33 cellular contexts compared by ENCODE assay signal in the genomic region with DNA sequence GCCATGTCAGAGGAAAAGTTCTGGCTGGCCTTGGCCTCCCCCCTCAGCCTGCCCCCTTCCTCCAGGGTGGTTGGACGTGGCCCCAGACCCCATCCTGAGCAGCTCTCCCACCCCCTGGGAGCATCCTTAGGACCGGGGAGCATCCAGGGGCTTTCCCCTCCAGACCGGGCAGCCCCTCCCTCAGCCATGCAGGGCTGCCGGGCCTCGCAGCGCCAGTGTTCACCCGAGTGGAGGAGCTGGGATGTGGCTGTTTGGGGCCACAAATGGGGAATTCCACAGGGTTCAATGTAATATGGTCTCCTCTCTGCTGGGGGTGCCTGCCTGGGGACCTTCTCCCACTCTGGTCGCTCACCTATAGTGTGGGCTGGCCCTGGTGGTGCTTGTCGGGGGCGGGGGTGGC. TPM values are rescaled to one million over a fixed set of nuclear protein-coding genes. Genes with fewer than 3 reads are reported as not detected.
A peak's percentile ranks its signal among the peaks of the same experiment; 100 is the strongest.
DNase-seq lines count a peak whose midpoint lies in the region; ATAC-seq, FAIRE-seq and TF ChIP-seq lines count a peak whose summit lies in the region.
"Had no signal": no experiment of that assay in that cellular context is flagged by ENCODE, and none has a peak within 500 bp of the region (broad histone marks: within the 10 kb centered on the region; RNA-seq: fewer than 3 reads in every experiment).

No MANE protein-coding gene starts in this region.

- H3K4me1 Mint-ChIP-seq in activated CD4-positive, alpha-beta T cell treated with anti-CD3 and anti-CD28 coated beads, Interleukin-2, amount 10 ng/mL, durations not matched to agents 24 days and 14 days, result peaks cover 22% of the 10 kb centered on the region
- peaks cover 27% of the 10 kb centered on the region for H3K4me1 Mint-ChIP-seq in activated CD8-positive, alpha-beta T cell treated with anti-CD3 and anti-CD28 coated beads for 36 hours (ENCODE audit: low read depth)
- peaks cover 13 to 59% (median 39%) of the 10 kb centered on the region in 4 donors for H3K4me1 Mint-ChIP-seq in naive thymus-derived CD8-positive, alpha-beta T cell
- H3K4me1 Mint-ChIP-seq in activated CD4-positive, alpha-beta T cell treated with anti-CD3 and anti-CD28 coated beads, Interleukin-2, amount 10 ng/mL, durations not matched to agents 7 days and 5 days, result peaks cover 40% of the 10 kb centered on the region

- intact Hi-C loops in activated CD4-positive, alpha-beta T cell treated with anti-CD3 and anti-CD28 coated beads, Interleukin-2, amount 10 ng/mL, durations not matched to agents 24 days and 14 days (cut with micrococcal nuclease), result loop anchor here (5.0 kb wide), 2 partner anchors 42 to 283 kb away; a partner anchor contains a TSS
- intact Hi-C loops in activated CD8-positive, alpha-beta T cell treated with anti-CD3 and anti-CD28 coated beads for 36 hours (cut with micrococcal nuclease), result no loop called here
- intact Hi-C loops in lower lobe of right lung (cut with DNase I), result no loop called here

- H3K36me3 ChIP-seq in lower lobe of right lung, result no peaks in the 10 kb centered on the region
- H3K36me3 ChIP-seq: HAP-1, neural progenitor cell had no signal

- no peak for TF ChIP-seq POLR2A in GM12891 (IDR thresholded peaks at IDR 0.05; ENCODE audit: low read depth, low read length)

- H3K27ac ChIP-seq in lower lobe of right lung, result no peak overlapping the region
- H3K27ac ChIP-seq: hepatocyte, neural progenitor cell, SK-N-MC had no signal

- no peaks in the 10 kb centered on the region for H3K36me3 Mint-ChIP-seq in activated CD4-positive, alpha-beta T cell treated with anti-CD3 and anti-CD28 coated beads, Interleukin-2, amount 10 ng/mL, durations not matched to agents 24 days and 14 days (ENCODE audit: low read depth)
- peaks cover 4% of the 10 kb centered on the region for H3K36me3 Mint-ChIP-seq in activated CD8-positive, alpha-beta T cell treated with anti-CD3 and anti-CD28 coated beads for 36 hours (ENCODE audit: low read depth)
- no peaks in the 10 kb centered on the region for H3K36me3 Mint-ChIP-seq in naive thymus-derived CD8-positive, alpha-beta T cell
- no peaks in the 10 kb centered on the region for H3K36me3 Mint-ChIP-seq in activated CD4-positive, alpha-beta T cell treated with anti-CD3 and anti-CD28 coated beads, Interleukin-2, amount 10 ng/mL, durations not matched to agents 7 days and 5 days (ENCODE audit: low read depth)
- H3K36me3 Mint-ChIP-seq: immature natural killer cell, neural progenitor cell, type B pancreatic cell had no signal

- H3K9me3 Mint-ChIP-seq in activated CD4-positive, alpha-beta T cell treated with anti-CD3 and anti-CD28 coated beads, Interleukin-2, amount 10 ng/mL, durations not matched to agents 24 days and 14 days, result no peaks in the 10 kb centered on the region
- no peaks in the 10 kb centered on the region for H3K9me3 Mint-ChIP-seq in activated CD8-positive, alpha-beta T cell treated with anti-CD3 and anti-CD28 coated beads for 36 hours
- no peaks in the 10 kb centered on the region for H3K9me3 Mint-ChIP-seq in naive thymus-derived CD8-positive, alpha-beta T cell
- no peaks in the 10 kb centered on the region for H3K9me3 Mint-ChIP-seq in activated CD4-positive, alpha-beta T cell treated with anti-CD3 and anti-CD28 coated beads, Interleukin-2, amount 10 ng/mL, durations not matched to agents 7 days and 5 days
- H3K9me3 Mint-ChIP-seq: neural progenitor cell, type B pancreatic cell had no signal

- no peak for ATAC-seq in activated CD8-positive, alpha-beta T cell treated with anti-CD3 and anti-CD28 coated beads for 36 hours
- no peak for ATAC-seq in naive thymus-derived CD8-positive, alpha-beta T cell
- ATAC-seq in left lobe of liver (no peak), lower lobe of right lung (no peak)
- ATAC-seq: esophagus mucosa, mucosa of descending colon had no signal

- POLR2A ChIA-PET in activated CD8-positive, alpha-beta T cell treated with anti-CD3 and anti-CD28 coated beads for 36 hours (lab: Charles Lee), result interaction anchor here (0.6 kb wide), 1 partner anchor 43 kb away, joined by 3 read pairs; no protein-coding TSS in a partner anchor
- POLR2A ChIA-PET in naive thymus-derived CD8-positive, alpha-beta T cell (lab: Charles Lee), result no interaction called here
- POLR2A ChIA-PET in activated CD4-positive, alpha-beta T cell treated with anti-CD3 and anti-CD28 coated beads, Interleukin-2, amount 10 ng/mL, durations not matched to agents 7 days and 5 days (lab: Charles Lee), result no interaction called here

- H3K4me3 Mint-ChIP-seq in activated CD4-positive, alpha-beta T cell treated with anti-CD3 and anti-CD28 coated beads, Interleukin-2, amount 10 ng/mL, durations not matched to agents 24 days and 14 days, result no peak overlapping the region
- no peak overlapping the region for H3K4me3 Mint-ChIP-seq in activated CD8-positive, alpha-beta T cell treated with anti-CD3 and anti-CD28 coated beads for 36 hours
- H3K4me3 Mint-ChIP-seq in naive thymus-derived CD8-positive, alpha-beta T cell, result peak overlapping the region in 4 of 10 donors; percentile 11 to 54 (median 38)
- no peak overlapping the region for H3K4me3 Mint-ChIP-seq in activated CD4-positive, alpha-beta T cell treated with anti-CD3 and anti-CD28 coated beads, Interleukin-2, amount 10 ng/mL, durations not matched to agents 7 days and 5 days
- H3K4me3 Mint-ChIP-seq: immature natural killer cell, neural progenitor cell, type B pancreatic cell had no signal

- peak; percentile 56 for FAIRE-seq in GM12891 (lab: Jason Lieb, UNC)

- no peaks in the 10 kb centered on the region for H3K27me3 Mint-ChIP-seq in activated CD4-positive, alpha-beta T cell treated with anti-CD3 and anti-CD28 coated beads, Interleukin-2, amount 10 ng/mL, durations not matched to agents 24 days and 14 days
- H3K27me3 Mint-ChIP-seq in activated CD8-positive, alpha-beta T cell treated with anti-CD3 and anti-CD28 coated beads for 36 hours, result no peaks in the 10 kb centered on the region
- no peaks in the 10 kb centered on the region for H3K27me3 Mint-ChIP-seq in naive thymus-derived CD8-positive, alpha-beta T cell
- H3K27me3 Mint-ChIP-seq in activated CD4-positive, alpha-beta T cell treated with anti-CD3 and anti-CD28 coated beads, Interleukin-2, amount 10 ng/mL, durations not matched to agents 7 days and 5 days, result no peaks in the 10 kb centered on the region
- H3K27me3 Mint-ChIP-seq: type B pancreatic cell had no signal

- CTCF ChIA-PET in activated CD8-positive, alpha-beta T cell treated with anti-CD3 and anti-CD28 coated beads for 36 hours (lab: Charles Lee), result interaction anchor here (1.1 kb wide), 1 partner anchor 41 kb away, joined by 4 read pairs; no protein-coding TSS in a partner anchor
- CTCF ChIA-PET in activated CD4-positive, alpha-beta T cell treated with anti-CD3 and anti-CD28 coated beads, Interleukin-2, amount 10 ng/mL, durations not matched to agents 7 days and 5 days (lab: Charles Lee), result interaction anchor here (1.4 kb wide), 1 partner anchor 28 kb away, joined by 4 read pairs; no protein-coding TSS in a partner anchor

- no peak for TF ChIP-seq CTCF in activated CD8-positive, alpha-beta T cell treated with anti-CD3 and anti-CD28 coated beads for 36 hours (IDR thresholded peaks at IDR 0.05)
- TF ChIP-seq CTCF in lower lobe of right lung (IDR thresholded peaks at IDR 0.05), result no peak

- no peaks in the 10 kb centered on the region for H3K27me3 ChIP-seq in lower lobe of right lung (ENCODE audit: low read depth)
- H3K27me3 ChIP-seq: hepatocyte had no signal

- peak overlapping the region; percentile 67 for H3K27ac Mint-ChIP-seq in activated CD4-positive, alpha-beta T cell treated with anti-CD3 and anti-CD28 coated beads, Interleukin-2, amount 10 ng/mL, durations not matched to agents 24 days and 14 days
- no peak overlapping the region for H3K27ac Mint-ChIP-seq in activated CD8-positive, alpha-beta T cell treated with anti-CD3 and anti-CD28 coated beads for 36 hours
- peak overlapping the region in 7 of 10 donors; percentile 16 to 87 (median 73) for H3K27ac Mint-ChIP-seq in naive thymus-derived CD8-positive, alpha-beta T cell
- no peak overlapping the region for H3K27ac Mint-ChIP-seq in activated CD4-positive, alpha-beta T cell treated with anti-CD3 and anti-CD28 coated beads, Interleukin-2, amount 10 ng/mL, durations not matched to agents 7 days and 5 days
- H3K27ac Mint-ChIP-seq: immature natural killer cell, neural progenitor cell, type B pancreatic cell had no signal

- no peak for DNase-seq in activated CD4-positive, alpha-beta T cell treated with anti-CD3 and anti-CD28 coated beads, Interleukin-2, amount 10 ng/mL, durations not matched to agents 24 days and 14 days
- no peak for DNase-seq in activated CD4-positive, alpha-beta T cell treated with anti-CD3 and anti-CD28 coated beads, Interleukin-2, amount 50 U/mL, for 4 hours
- DNase-seq in GM12891 (ENCODE audit: insufficient read length, low spot score) (no peak), left lobe of liver (ENCODE audit: low spot score) (no peak), lower lobe of right lung (no peak)
- DNase-seq in activated CD8-positive, alpha-beta T cell treated with anti-CD3 and anti-CD28 coated beads for 36 hours, result peak; percentile 23
- DNase-seq in naive thymus-derived CD8-positive, alpha-beta T cell, result no peak
- DNase-seq in activated CD4-positive, alpha-beta T cell treated with anti-CD3 and anti-CD28 coated beads, Interleukin-2, amount 10 ng/mL, durations not matched to agents 7 days and 5 days, result no peak
- DNase-seq: activated CD4-positive, CD25-positive, alpha-beta regulatory T cell; activated naive CD4-positive, alpha-beta T cell; activated T-cell treated with anti-CD3 and anti-CD28 coated beads, Interleukin-2, amount 50 U/mL, for 48 hours; AML-193; DMS79; effector CD8-positive, alpha-beta T cell; foreskin melanocyte; GF-D8; immature natural killer cell; NCI-H1092 treated with DMSO at 0.1 percent for 48 hours; NCI-H2029; RPMI8226; T1000 had no signal

- H3K9me3 ChIP-seq in lower lobe of right lung, result no peaks in the 10 kb centered on the region
- H3K9me3 ChIP-seq: HAP-1, mucosa of descending colon had no signal

- H3K4me1 ChIP-seq in lower lobe of right lung, result peaks cover 30% of the 10 kb centered on the region

- no peak overlapping the region for H3K4me3 ChIP-seq in lower lobe of right lung
- H3K4me3 ChIP-seq: HAP-1, hepatocyte, mucosa of descending colon, neural progenitor cell, SK-N-MC had no signal

RNA-seq across cellular contexts. Expression of a gene that starts 4.2 kb away (rescaled TPM):
- 157 and 162 TPM in 2 replicates for total RNA-seq in activated CD4-positive, alpha-beta T cell treated with anti-CD3 and anti-CD28 coated beads, Interleukin-2, amount 10 ng/mL, durations not matched to agents 24 days and 14 days
- polyA plus RNA-seq in GM12891 (2012; ENCODE audit: low read depth, missing spikeins), result 161 TPM
- total RNA-seq in activated CD8-positive, alpha-beta T cell treated with anti-CD3 and anti-CD28 coated beads for 36 hours, result 100 to 1,000 TPM; 188 to 200 TPM
- 100 to 1,000 TPM; 115 to 125 TPM for total RNA-seq in naive thymus-derived CD8-positive, alpha-beta T cell
- polyA plus RNA-seq in naive thymus-derived CD8-positive, alpha-beta T cell, result 10 to 100 TPM; 63.2 to 79.5 (median 63.9) TPM
- 97.6 TPM for total RNA-seq in left lobe of liver
- total RNA-seq in lower lobe of right lung, result 106 TPM
- 100 to 1,000 TPM; 190 to 210 TPM for total RNA-seq in activated CD4-positive, alpha-beta T cell treated with anti-CD3 and anti-CD28 coated beads, Interleukin-2, amount 10 ng/mL, durations not matched to agents 7 days and 5 days

RNA-seq across cellular contexts. Expression of a gene that starts 10.0 kb away (rescaled TPM):
- 0.05 TPM in 1 of 2 replicates, not detected in the other for total RNA-seq in activated CD4-positive, alpha-beta T cell treated with anti-CD3 and anti-CD28 coated beads, Interleukin-2, amount 10 ng/mL, durations not matched to agents 24 days and 14 days
- 0.10 TPM for polyA plus RNA-seq in GM12891 (2012; ENCODE audit: low read depth, missing spikeins)
- not detected for total RNA-seq in activated CD8-positive, alpha-beta T cell treated with anti-CD3 and anti-CD28 coated beads for 36 hours
- not detected for total RNA-seq in naive thymus-derived CD8-positive, alpha-beta T cell
- polyA plus RNA-seq in naive thymus-derived CD8-positive, alpha-beta T cell, result under 1 TPM; 0.13 to 0.42 (median 0.16) TPM
- total RNA-seq in left lobe of liver (not detected), lower lobe of right lung (not detected)
- under 1 TPM; 0.27 to 0.30 TPM for total RNA-seq in activated CD4-positive, alpha-beta T cell treated with anti-CD3 and anti-CD28 coated beads, Interleukin-2, amount 10 ng/mL, durations not matched to agents 7 days and 5 days
- total RNA-seq: A172, esophagus mucosa, posterior vena cava, skeletal muscle tissue, subcutaneous adipose tissue had no signal
- polyA plus RNA-seq: immature natural killer cell, liver had no signal

RNA-seq across cellular contexts. Expression of a gene that starts 33.9 kb away (rescaled TPM):
- total RNA-seq in activated CD4-positive, alpha-beta T cell treated with anti-CD3 and anti-CD28 coated beads, Interleukin-2, amount 10 ng/mL, durations not matched to agents 24 days and 14 days, result not detected in 2 replicates
- not detected for polyA plus RNA-seq in GM12891 (2012; ENCODE audit: low read depth, missing spikeins)
- total RNA-seq in activated CD8-positive, alpha-beta T cell treated with anti-CD3 and anti-CD28 coated beads for 36 hours, result not detected
- not detected for total RNA-seq in naive thymus-derived CD8-positive, alpha-beta T cell
- not detected for polyA plus RNA-seq in naive thymus-derived CD8-positive, alpha-beta T cell
- total RNA-seq in left lobe of liver (1.1 TPM), lower lobe of right lung (not detected)
- not detected for total RNA-seq in activated CD4-positive, alpha-beta T cell treated with anti-CD3 and anti-CD28 coated beads, Interleukin-2, amount 10 ng/mL, durations not matched to agents 7 days and 5 days
- total RNA-seq: A172, esophagus mucosa, hepatocyte, mucosa of descending colon, posterior vena cava, skeletal muscle tissue, subcutaneous adipose tissue had no signal
- polyA plus RNA-seq: immature natural killer cell had no signal

RNA-seq across cellular contexts. Expression of a gene that starts 43.5 kb away (rescaled TPM):
- total RNA-seq in activated CD4-positive, alpha-beta T cell treated with anti-CD3 and anti-CD28 coated beads, Interleukin-2, amount 10 ng/mL, durations not matched to agents 24 days and 14 days, result 15.1 and 18.5 TPM in 2 replicates
- polyA plus RNA-seq in GM12891 (2012; ENCODE audit: low read depth, missing spikeins), result 21.5 TPM
- 10 to 100 TPM; 17.2 TPM for total RNA-seq in activated CD8-positive, alpha-beta T cell treated with anti-CD3 and anti-CD28 coated beads for 36 hours
- total RNA-seq in naive thymus-derived CD8-positive, alpha-beta T cell, result 10 to 100 TPM; 59.0 to 60.2 TPM
- polyA plus RNA-seq in naive thymus-derived CD8-positive, alpha-beta T cell, result 10 to 100 TPM; 23.2 to 40.6 (median 29.1) TPM
- total RNA-seq in left lobe of liver (13.9 TPM), lower lobe of right lung (20.3 TPM)
- total RNA-seq in activated CD4-positive, alpha-beta T cell treated with anti-CD3 and anti-CD28 coated beads, Interleukin-2, amount 10 ng/mL, durations not matched to agents 7 days and 5 days, result 10 to 100 TPM; 11.6 to 16.0 TPM

RNA-seq across cellular contexts. Expression of a gene that starts 54.9 kb away (rescaled TPM):
- total RNA-seq in activated CD4-positive, alpha-beta T cell treated with anti-CD3 and anti-CD28 coated beads, Interleukin-2, amount 10 ng/mL, durations not matched to agents 24 days and 14 days, result 7.6 and 8.3 TPM in 2 replicates
- 14.7 TPM for polyA plus RNA-seq in GM12891 (2012; ENCODE audit: low read depth, missing spikeins)
- total RNA-seq in activated CD8-positive, alpha-beta T cell treated with anti-CD3 and anti-CD28 coated beads for 36 hours, result 1 to 10 TPM; 5.4 to 5.9 TPM
- total RNA-seq in naive thymus-derived CD8-positive, alpha-beta T cell, result 1 to 10 TPM; 5.4 to 5.8 TPM
- polyA plus RNA-seq in naive thymus-derived CD8-positive, alpha-beta T cell, result 1 to 10 TPM in 1 of 3 donors, under 1 TPM in 2; 0.19 to 1.7 (median 0.49) TPM
- total RNA-seq in left lobe of liver, result 3.8 TPM
- total RNA-seq in lower lobe of right lung, result 11.6 TPM
- 1 to 10 TPM; 4.9 to 5.5 TPM for total RNA-seq in activated CD4-positive, alpha-beta T cell treated with anti-CD3 and anti-CD28 coated beads, Interleukin-2, amount 10 ng/mL, durations not matched to agents 7 days and 5 days
- polyA plus RNA-seq: immature natural killer cell had no signal

Comparison
In these comparisons a context has a peak if more than half of its experiments do, and no peak if none do; other contexts are left out.
1. H3K27ac Mint-ChIP-seq: peak in activated CD4-positive, alpha-beta T cell treated with anti-CD3 and anti-CD28 coated beads, Interleukin-2, amount 10 ng/mL, durations not matched to agents 24 days and 14 days (single experiment) and naive thymus-derived CD8-positive, alpha-beta T cell (7 of 10); none in activated CD8-positive, alpha-beta T cell treated with anti-CD3 and anti-CD28 coated beads for 36 hours (single experiment) and activated CD4-positive, alpha-beta T cell treated with anti-CD3 and anti-CD28 coated beads, Interleukin-2, amount 10 ng/mL, durations not matched to agents 7 days and 5 days (single experiment).